In the genomic region with DNA sequence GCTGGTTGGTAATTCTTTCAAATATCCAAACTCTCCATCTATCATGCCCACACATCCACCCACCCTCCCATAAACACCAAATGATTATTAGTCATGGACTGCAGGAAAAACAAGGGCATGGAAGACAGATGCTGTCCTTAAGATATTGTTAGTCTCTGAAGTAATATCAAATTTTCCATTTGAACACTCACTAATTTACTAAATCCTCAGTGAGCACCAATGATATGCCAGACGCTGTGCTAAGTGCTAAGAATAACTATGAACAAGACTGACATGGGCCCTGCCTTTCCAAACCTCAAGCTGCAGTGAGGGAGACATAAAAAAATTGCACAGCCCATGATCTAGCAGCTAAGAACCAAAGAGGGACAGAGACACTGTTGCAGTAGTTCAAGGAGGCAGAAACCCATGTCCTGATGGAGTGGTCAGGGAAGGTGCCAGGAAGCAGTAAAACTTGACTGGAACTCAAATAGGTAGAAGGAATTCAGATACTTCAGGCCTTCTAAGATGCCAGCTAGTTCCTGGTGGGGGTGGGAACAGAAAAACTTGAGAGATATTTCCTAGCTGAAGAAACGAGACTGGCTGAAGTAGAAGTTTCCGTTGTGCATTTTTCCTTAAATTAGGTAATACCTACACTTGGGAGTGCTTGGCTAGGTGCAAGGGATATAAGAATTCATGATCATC, we compare ENCODE assay signal across 20 cellular contexts.
"Had no signal": no experiment of that assay in that cellular context is flagged by ENCODE, and none has a peak within 500 bp of the region (broad histone marks: within the 10 kb centered on the region; RNA-seq: fewer than 3 reads in every experiment).

No MANE protein-coding gene starts in this region.

- H3K4me1 ChIP-seq: parathyroid adenoma, tibial nerve, vagina had no signal

- H3K27ac Mint-ChIP-seq: activated B cell treated with CpG ODN at 0.5 μM for 24 hours; activated CD4-positive, alpha-beta memory T cell treated with anti-CD3 and anti-CD28 coated beads, Interleukin-2, amount 10 ng/mL, durations not matched to agents 7 days and 5 days; activated CD8-positive, alpha-beta memory T cell treated with anti-CD3 and anti-CD28 coated beads, Interleukin-2, amount 10 ng/mL, durations not matched to agents 7 days and 5 days; activated naive CD8-positive, alpha-beta T cell treated with anti-CD3 and anti-CD28 coated beads for 36 hours; naive thymus-derived CD4-positive, alpha-beta T cell; T-cell had no signal

- H2AFZ ChIP-seq: parathyroid adenoma had no signal

- DNase-seq: activated B cell treated with CpG ODN at 0.5 μM for 24 hours; activated CD4-positive, alpha-beta memory T cell treated with anti-CD3 and anti-CD28 coated beads, Interleukin-2, amount 10 ng/mL, durations not matched to agents 7 days and 5 days; activated CD4-positive, alpha-beta T cell treated with anti-CD3 and anti-CD28 coated beads for 4 hours; activated CD8-positive, alpha-beta memory T cell treated with anti-CD3 and anti-CD28 coated beads, Interleukin-2, amount 10 ng/mL, durations not matched to agents 7 days and 5 days; activated naive CD4-positive, alpha-beta T cell; activated naive CD8-positive, alpha-beta T cell treated with anti-CD3 and anti-CD28 coated beads for 36 hours; caudate nucleus; dorsolateral prefrontal cortex; heart right ventricle; left ventricle myocardium inferior; naive thymus-derived CD4-positive, alpha-beta T cell; stimulated activated CD8-positive, alpha-beta memory T cell treated with anti-CD3 and anti-CD28 coated beads, Interleukin-4, amount 100 ng/mL, for 48 hours; stimulated activated naive CD4-positive, alpha-beta T cell treated with Interleukin-2 at 50 U/mL for 16 hours; substantia nigra; T-cell had no signal

- H3K36me3 ChIP-seq: gastroesophageal sphincter, heart right ventricle, left ventricle myocardium inferior, tibial nerve, vagina had no signal

- H3K9me3 ChIP-seq: gastroesophageal sphincter, vagina had no signal

- H3K4me1 Mint-ChIP-seq: activated B cell treated with CpG ODN at 0.5 μM for 24 hours; activated CD4-positive, alpha-beta memory T cell treated with anti-CD3 and anti-CD28 coated beads, Interleukin-2, amount 10 ng/mL, durations not matched to agents 7 days and 5 days; activated CD8-positive, alpha-beta memory T cell treated with anti-CD3 and anti-CD28 coated beads, Interleukin-2, amount 10 ng/mL, durations not matched to agents 7 days and 5 days; activated naive CD8-positive, alpha-beta T cell treated with anti-CD3 and anti-CD28 coated beads for 36 hours; naive thymus-derived CD4-positive, alpha-beta T cell; T-cell had no signal

- H3K27me3 ChIP-seq: dorsolateral prefrontal cortex, gastroesophageal sphincter, heart right ventricle, tibial nerve, vagina had no signal

- H3K27ac ChIP-seq: dorsolateral prefrontal cortex, gastroesophageal sphincter, heart right ventricle, left ventricle myocardium inferior, parathyroid adenoma, tibial nerve, vagina had no signal

- H3K4me3 ChIP-seq: dorsolateral prefrontal cortex, gastroesophageal sphincter, heart right ventricle, left ventricle myocardium inferior, tibial nerve, vagina had no signal

- ATAC-seq: activated CD8-positive, alpha-beta memory T cell treated with anti-CD3 and anti-CD28 coated beads, Interleukin-2, amount 10 ng/mL, durations not matched to agents 7 days and 5 days; gastroesophageal sphincter; naive thymus-derived CD4-positive, alpha-beta T cell; sciatic nerve; T-cell had no signal

- H3K27me3 Mint-ChIP-seq: activated B cell treated with CpG ODN at 0.5 μM for 24 hours; activated CD4-positive, alpha-beta memory T cell treated with anti-CD3 and anti-CD28 coated beads, Interleukin-2, amount 10 ng/mL, durations not matched to agents 7 days and 5 days; activated CD8-positive, alpha-beta memory T cell treated with anti-CD3 and anti-CD28 coated beads, Interleukin-2, amount 10 ng/mL, durations not matched to agents 7 days and 5 days; activated naive CD8-positive, alpha-beta T cell treated with anti-CD3 and anti-CD28 coated beads for 36 hours; T-cell had no signal

- H3K36me3 Mint-ChIP-seq: activated CD8-positive, alpha-beta memory T cell treated with anti-CD3 and anti-CD28 coated beads, Interleukin-2, amount 10 ng/mL, durations not matched to agents 7 days and 5 days; naive thymus-derived CD4-positive, alpha-beta T cell; T-cell had no signal

- H3K4me3 Mint-ChIP-seq: activated B cell treated with CpG ODN at 0.5 μM for 24 hours; activated CD4-positive, alpha-beta memory T cell treated with anti-CD3 and anti-CD28 coated beads, Interleukin-2, amount 10 ng/mL, durations not matched to agents 7 days and 5 days; activated CD8-positive, alpha-beta memory T cell treated with anti-CD3 and anti-CD28 coated beads, Interleukin-2, amount 10 ng/mL, durations not matched to agents 7 days and 5 days; activated naive CD8-positive, alpha-beta T cell treated with anti-CD3 and anti-CD28 coated beads for 36 hours; naive thymus-derived CD4-positive, alpha-beta T cell; T-cell had no signal

- H3K9ac ChIP-seq: parathyroid adenoma had no signal

- H3K79me2 ChIP-seq: parathyroid adenoma had no signal
